ENCODE assay signal across 27 cellular contexts in genomic region chr2:95017836-95018235, GRCh38. TPM values are rescaled to one million over a fixed set of nuclear protein-coding genes. Genes with fewer than 3 reads are reported as not detected.
"Had no signal": no experiment of that assay in that cellular context is flagged by ENCODE, and none has a peak within 500 bp of the region (broad histone marks: within the 10 kb centered on the region; RNA-seq: fewer than 3 reads in every experiment).

No MANE protein-coding gene starts in this region.

- H3K9me3 Mint-ChIP-seq: activated B cell treated with CpG ODN at 0.5 μM for 24 hours; activated CD4-positive, alpha-beta T cell treated with anti-CD3 and anti-CD28 coated beads, Interleukin-2, amount 10 ng/mL, durations not matched to agents 24 days and 14 days; activated naive CD4-positive, alpha-beta T cell treated with anti-CD3 and anti-CD28 coated beads, Interleukin-2, amount 50 U/mL, for 24 hours; activated T-cell treated with anti-CD3 and anti-CD28 coated beads, Interleukin-2, amount 50 U/mL, for 24 hours; activated T-helper 1 cell treated with anti-CD3 and anti-CD28 coated beads, Interleukin-12 subunit alpha, Interleukin-12 subunit beta, Interleukin-2, Interleukin-4 antibody, amounts not matched to agents 30 ng/mL and 10 ng/mL and 1 ng/mL, durations not matched to agents 14 hours and 24 hours and 36 hours; T-cell had no signal

- H3K4me1 ChIP-seq: adrenal gland had no signal

- H3K4me3 Mint-ChIP-seq: activated B cell treated with CpG ODN at 0.5 μM for 24 hours; activated CD4-positive, alpha-beta T cell treated with anti-CD3 and anti-CD28 coated beads, Interleukin-2, amount 10 ng/mL, durations not matched to agents 24 days and 14 days; activated CD8-positive, alpha-beta memory T cell treated with anti-CD3 and anti-CD28 coated beads, Interleukin-2, amount 10 ng/mL, durations not matched to agents 7 days and 5 days; activated naive CD4-positive, alpha-beta T cell treated with anti-CD3 and anti-CD28 coated beads, Interleukin-2, amount 50 U/mL, for 24 hours; activated T-cell treated with anti-CD3 and anti-CD28 coated beads, Interleukin-2, amount 50 U/mL, for 24 hours; activated T-helper 1 cell treated with anti-CD3 and anti-CD28 coated beads, Interleukin-12 subunit alpha, Interleukin-12 subunit beta, Interleukin-2, Interleukin-4 antibody, amounts not matched to agents 30 ng/mL and 10 ng/mL and 1 ng/mL, durations not matched to agents 14 hours and 24 hours and 36 hours; T-cell had no signal

- H3K36me3 Mint-ChIP-seq: activated CD8-positive, alpha-beta memory T cell treated with anti-CD3 and anti-CD28 coated beads, Interleukin-2, amount 10 ng/mL, durations not matched to agents 7 days and 5 days; activated naive CD4-positive, alpha-beta T cell treated with anti-CD3 and anti-CD28 coated beads, Interleukin-2, amount 50 U/mL, for 24 hours; T-cell had no signal

- H3K27ac Mint-ChIP-seq: activated B cell treated with CpG ODN at 0.5 μM for 24 hours; activated CD4-positive, alpha-beta T cell treated with anti-CD3 and anti-CD28 coated beads, Interleukin-2, amount 10 ng/mL, durations not matched to agents 24 days and 14 days; activated CD8-positive, alpha-beta memory T cell treated with anti-CD3 and anti-CD28 coated beads, Interleukin-2, amount 10 ng/mL, durations not matched to agents 7 days and 5 days; activated naive CD4-positive, alpha-beta T cell treated with anti-CD3 and anti-CD28 coated beads, Interleukin-2, amount 50 U/mL, for 24 hours; activated T-cell treated with anti-CD3 and anti-CD28 coated beads, Interleukin-2, amount 50 U/mL, for 24 hours; activated T-helper 1 cell treated with anti-CD3 and anti-CD28 coated beads, Interleukin-12 subunit alpha, Interleukin-12 subunit beta, Interleukin-2, Interleukin-4 antibody, amounts not matched to agents 30 ng/mL and 10 ng/mL and 1 ng/mL, durations not matched to agents 14 hours and 24 hours and 36 hours had no signal

- DNase-seq: activated B cell treated with CpG ODN at 0.5 μM for 24 hours; activated CD4-positive, alpha-beta T cell treated with anti-CD3 and anti-CD28 coated beads for 1 hour; activated CD4-positive, alpha-beta T cell treated with anti-CD3 and anti-CD28 coated beads, Interleukin-2, amount 10 ng/mL, durations not matched to agents 24 days and 14 days; activated CD4-positive, alpha-beta T cell treated with anti-CD3 and anti-CD28 coated beads, Interleukin-2, amount 50 U/mL, for 48 hours; activated CD8-positive, alpha-beta memory T cell treated with anti-CD3 and anti-CD28 coated beads, Interleukin-2, amount 10 ng/mL, durations not matched to agents 7 days and 5 days; activated effector memory CD4-positive, alpha-beta T cell treated with Interleukin-2 at 50 U/mL for 16 hours; activated naive CD4-positive, alpha-beta T cell; activated T-cell treated with anti-CD3 and anti-CD28 coated beads, Interleukin-2, amount 50 U/mL, for 24 hours; adrenal gland; anterior cingulate cortex; Karpas-422; MM.1S; NCI-H146; NCI-H187 treated with DMSO at 0.1 percent for 48 hours; NCI-H2081 treated with DMSO at 0.1 percent for 48 hours; NCI-H345; NCI-H510A; NCI-H526 treated with DMSO at 0.1 percent for 48 hours; T-cell; T-helper 2 cell; T1000 had no signal

- H3K27ac ChIP-seq: adrenal gland, SK-N-MC had no signal

- H3K36me3 ChIP-seq: adrenal gland had no signal

- H3K9me3 ChIP-seq: adrenal gland had no signal

- H3K27me3 Mint-ChIP-seq: activated CD4-positive, alpha-beta T cell treated with anti-CD3 and anti-CD28 coated beads, Interleukin-2, amount 10 ng/mL, durations not matched to agents 24 days and 14 days; activated naive CD4-positive, alpha-beta T cell treated with anti-CD3 and anti-CD28 coated beads, Interleukin-2, amount 50 U/mL, for 24 hours; activated T-cell treated with anti-CD3 and anti-CD28 coated beads, Interleukin-2, amount 50 U/mL, for 24 hours; T-cell had no signal

- H3K4me3 ChIP-seq: adrenal gland, K562, SK-N-MC had no signal

RNA-seq across cellular contexts. Expression of gene MAL, which starts 7.7 kb away (rescaled TPM):
- total RNA-seq: activated B cell treated with CpG ODN at 0.5 μM for 24 hours, K562, OCI-LY7, RPMI7951 had no signal
- polyA plus RNA-seq: K562 had no signal
